Comparison of ENCODE assay signal across 8 cellular contexts in the genomic region with DNA sequence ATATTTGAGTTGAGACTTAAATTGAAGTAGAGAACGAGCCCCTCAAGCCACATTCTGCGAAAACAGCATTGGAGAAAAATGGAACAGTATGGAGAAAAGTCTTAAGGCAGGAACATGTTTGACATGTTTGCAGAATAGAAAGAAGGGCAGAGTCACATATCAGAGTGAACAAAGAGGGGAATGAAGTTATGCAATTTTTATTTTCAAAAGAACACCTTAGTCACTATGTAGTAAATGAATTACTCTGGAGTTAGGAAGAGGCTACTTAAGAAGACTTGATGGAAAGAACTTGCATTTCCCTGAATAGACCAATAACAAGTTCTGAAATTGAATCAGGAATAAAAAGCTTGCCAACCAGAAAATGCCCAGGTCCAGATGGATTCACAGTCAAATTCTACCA.
"Had no signal": no experiment of that assay in that cellular context is flagged by ENCODE, and none has a peak within 500 bp of the region (broad histone marks: within the 10 kb centered on the region; RNA-seq: fewer than 3 reads in every experiment).

No MANE protein-coding gene starts in this region.

- ATAC-seq: HCT116, HepG2 had no signal

- FAIRE-seq: HepG2 had no signal

- H3K27ac ChIP-seq: GM23248, HL-60 had no signal

- H3K4me3 ChIP-seq: GM23248, HAP-1 had no signal

- H3K9me3 ChIP-seq: HAP-1 had no signal

- DNase-seq: GM23248, GOT3, H7, HFFc6 had no signal

- H3K36me3 ChIP-seq: HAP-1 had no signal

- H3K4me1 ChIP-seq: HAP-1 had no signal
